15 cellular contexts compared by ENCODE assay signal in the genomic region with DNA sequence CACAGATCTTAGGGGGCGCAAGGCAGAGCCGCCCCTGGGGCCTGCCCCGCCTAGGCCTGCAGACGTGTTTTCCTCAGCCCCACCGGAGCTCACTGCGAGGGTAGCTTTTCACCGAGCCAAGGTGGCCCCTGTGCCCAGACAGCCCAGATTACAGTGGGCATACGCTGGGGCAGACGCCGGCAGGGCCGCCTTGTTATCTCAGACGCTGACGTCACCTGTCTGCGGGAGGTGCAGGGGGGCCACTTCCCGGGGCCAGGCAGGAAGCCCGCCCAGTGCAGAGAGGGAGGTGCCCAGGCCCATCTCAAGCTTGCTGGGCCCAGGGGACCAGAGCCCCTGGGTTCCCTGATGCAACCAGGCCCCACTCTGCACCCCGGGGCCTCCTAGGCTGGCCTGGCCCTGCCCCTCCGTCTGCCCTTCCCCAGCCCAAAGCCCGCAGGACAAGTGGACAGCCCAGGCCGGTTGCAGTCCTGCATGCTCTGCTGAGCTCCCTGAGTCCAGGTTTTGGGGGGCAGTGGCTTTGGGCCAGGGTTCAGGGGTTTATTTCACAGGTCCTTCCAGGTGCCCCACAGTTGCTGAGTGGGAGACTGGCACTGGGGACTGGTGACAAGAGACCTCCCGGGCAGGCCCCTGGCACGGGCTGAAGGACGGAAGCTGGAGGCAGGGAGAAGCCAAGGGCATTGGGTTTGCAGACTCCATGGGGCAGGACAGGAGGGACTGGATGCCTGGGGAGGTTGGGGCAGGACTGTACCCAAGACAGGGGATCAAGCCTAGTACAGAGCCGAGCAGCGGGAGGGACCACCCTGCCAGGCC. TPM values are rescaled to one million over a fixed set of nuclear protein-coding genes. Genes with fewer than 3 reads are reported as not detected.
DNase-seq lines count a peak whose midpoint lies in the region; ATAC-seq, FAIRE-seq and TF ChIP-seq lines count a peak whose summit lies in the region.
"Had no signal": no experiment of that assay in that cellular context is flagged by ENCODE, and none has a peak within 500 bp of the region (broad histone marks: within the 10 kb centered on the region; RNA-seq: fewer than 3 reads in every experiment).

No MANE protein-coding gene starts in this region.

- H2AFZ ChIP-seq in H1 (ENCODE audit: low read length), result no peak overlapping the region

- H4K5ac ChIP-seq in H1 (ENCODE audit: insufficient read length, low read depth, low read length), result no peak overlapping the region

- no peak for TF ChIP-seq POLR2A in H1 (IDR thresholded peaks at IDR 0.05; ENCODE audit: control extremely low read depth in 1 of 2, low read depth in 2 of 2, low read length in 2 of 2)

- no peaks in the 10 kb centered on the region for H3K79me2 ChIP-seq in H1 (ENCODE audit: control insufficient read depth in 1 of 2, insufficient read depth in 2 of 2, low read length in 2 of 2)

- H3K56ac ChIP-seq in H1 (replicated peaks; ENCODE audit: insufficient read length, low read depth, low read length), result no peak overlapping the region

- no peak for TF ChIP-seq RAD21 in H1 (IDR thresholded peaks at IDR 0.05 in 1 of 2, conservative IDR thresholded peaks at IDR 0.05 in 1 of 2; ENCODE audit: low read depth in 2 of 2, low read length in 2 of 2)

- H3K27ac ChIP-seq in H1 (ENCODE audit: low read depth, low read length), result no peak overlapping the region
- H3K27ac ChIP-seq: cardiac muscle cell, thoracic aorta had no signal

- FAIRE-seq in H1 (lab: Jason Lieb, UNC) (no peak), urothelium cell line (lab: Jason Lieb, UNC) (no peak)
- FAIRE-seq: TTC549 had no signal

- CTCF ChIA-PET in H1 (lab: Charles Lee; ENCODE audit: partially characterized antibody), result interaction anchor here (0.9 to 8.3 kb wide), 10 partner anchors 9 to 448 kb away, joined by 3 to 80 read pairs (median 4); no protein-coding TSS in a partner anchor

- no peak overlapping the region for H3K4me2 ChIP-seq in H1 (ENCODE audit: insufficient read depth in 1 of 2, low read depth in 2 of 2, low read length in 2 of 2)

- no peak overlapping the region for H3K9ac ChIP-seq in H1 (replicated peaks in 1 of 4; ENCODE audit: extremely low read depth in 1 of 4, low read depth in 3 of 4, low read length in 3 of 4)

- 0 out of 2 replicates have a peak overlapping the region, but pooled peaks have one; percentile 60 for H2BK5ac ChIP-seq in H1 (ENCODE audit: low read depth, low read length)

- no peaks in the 10 kb centered on the region; a peak in 1 of 7 replicates for H3K27me3 ChIP-seq in H1 (replicated peaks in 1 of 4; ENCODE audit: control insufficient read depth in 3 of 4, extremely low read depth in 1 of 4, insufficient read depth in 3 of 4, low read length in 3 of 4)
- H3K27me3 ChIP-seq: cardiac muscle cell had no signal

- H3K4ac ChIP-seq in H1 (replicated peaks; ENCODE audit: insufficient read length, low read depth, low read length), result no peak overlapping the region

- TF ChIP-seq CTCF in H1 (IDR thresholded peaks at IDR 0.05; ENCODE audit: control extremely low read depth in 1 of 3, insufficient read depth in 1 of 3, low read depth in 1 of 3, low read length in 3 of 3), result no peak

- H2BK15ac ChIP-seq in H1 (ENCODE audit: low read length), result peak overlapping the region; percentile 88; the same call in 1 of the 2 replicates

- H3K27me3 Mint-ChIP-seq in activated naive CD8-positive, alpha-beta T cell treated with anti-CD3 and anti-CD28 coated beads for 36 hours, result no peaks in the 10 kb centered on the region
- H3K27me3 Mint-ChIP-seq in activated naive CD8-positive, alpha-beta T cell treated with anti-CD3 and anti-CD28 coated beads, Interleukin-2, amount 50 U/mL, for 24 hours, result peaks cover 10% of the 10 kb centered on the region

- no peak overlapping the region for H4K91ac ChIP-seq in H1 (replicated peaks; ENCODE audit: insufficient read length, low read length)

- no peak overlapping the region for H3K4me3 Mint-ChIP-seq in activated naive CD8-positive, alpha-beta T cell treated with anti-CD3 and anti-CD28 coated beads for 36 hours
- H3K4me3 Mint-ChIP-seq in activated naive CD8-positive, alpha-beta T cell treated with anti-CD3 and anti-CD28 coated beads, Interleukin-2, amount 50 U/mL, for 24 hours, result no peak overlapping the region
- H3K4me3 Mint-ChIP-seq: activated T-cell treated with anti-CD3 and anti-CD28 coated beads, Interleukin-2, amount 50 U/mL, for 4 hours; IgD-negative memory B cell had no signal

- POLR2A ChIA-PET in H1 (lab: Charles Lee; ENCODE audit: partially characterized antibody), result no interaction called here

- no peak overlapping the region for H3K27ac Mint-ChIP-seq in activated naive CD8-positive, alpha-beta T cell treated with anti-CD3 and anti-CD28 coated beads for 36 hours
- H3K27ac Mint-ChIP-seq in activated naive CD8-positive, alpha-beta T cell treated with anti-CD3 and anti-CD28 coated beads, Interleukin-2, amount 50 U/mL, for 24 hours, result no peak overlapping the region
- H3K27ac Mint-ChIP-seq: IgD-negative memory B cell, progenitor cell of endocrine pancreas had no signal

- no peaks in the 10 kb centered on the region for H3K9me3 Mint-ChIP-seq in activated naive CD8-positive, alpha-beta T cell treated with anti-CD3 and anti-CD28 coated beads for 36 hours
- no peaks in the 10 kb centered on the region for H3K9me3 Mint-ChIP-seq in activated naive CD8-positive, alpha-beta T cell treated with anti-CD3 and anti-CD28 coated beads, Interleukin-2, amount 50 U/mL, for 24 hours
- H3K9me3 Mint-ChIP-seq: activated T-cell treated with anti-CD3 and anti-CD28 coated beads, Interleukin-2, amount 50 U/mL, for 4 hours had no signal

- H3K9me3 ChIP-seq in H1 (ENCODE audit: insufficient read depth in 2 of 2, low read depth in 1 of 2, low read length in 1 of 2), result no peaks in the 10 kb centered on the region
- H3K9me3 ChIP-seq: esophagus squamous epithelium, thoracic aorta had no signal

- peaks cover 0 to 35% (median 23%) of the 10 kb centered on the region in 4 experiments; a peak in 6 of 7 replicates for H3K4me1 ChIP-seq in H1 (replicated peaks in 1 of 4; ENCODE audit: control insufficient read depth in 3 of 4, insufficient read depth in 4 of 4, low read length in 3 of 4)

- WGBS in H1 (ENCODE audit: extremely low coverage in 1 of 2, insufficient coverage in 1 of 2, insufficient read length in 1 of 2, insufficient replicate concordance in 2 of 2, low coverage in 1 of 2, low lambda C conversion rate in 2 of 2, missing lambda C conversion rate in 1 of 2), 2 experiments, result 88% methylated on average over 19 of the region's 25 CpGs; no CpG with 5 or more reads in 1 of the 2 experiments

- H3K4me1 Mint-ChIP-seq in activated naive CD8-positive, alpha-beta T cell treated with anti-CD3 and anti-CD28 coated beads for 36 hours, result peaks cover 2% of the 10 kb centered on the region
- no peaks in the 10 kb centered on the region for H3K4me1 Mint-ChIP-seq in activated naive CD8-positive, alpha-beta T cell treated with anti-CD3 and anti-CD28 coated beads, Interleukin-2, amount 50 U/mL, for 24 hours
- H3K4me1 Mint-ChIP-seq: IgD-negative memory B cell had no signal

- H3K36me3 Mint-ChIP-seq in activated naive CD8-positive, alpha-beta T cell treated with anti-CD3 and anti-CD28 coated beads for 36 hours, result no peaks in the 10 kb centered on the region
- H3K36me3 Mint-ChIP-seq in activated naive CD8-positive, alpha-beta T cell treated with anti-CD3 and anti-CD28 coated beads, Interleukin-2, amount 50 U/mL, for 24 hours (ENCODE audit: low read depth), result no peaks in the 10 kb centered on the region
- H3K36me3 Mint-ChIP-seq: IgD-negative memory B cell had no signal

- peak overlapping the region; percentile 36; the same call in 1 of the 2 replicates for H4K8ac ChIP-seq in H1 (ENCODE audit: extremely low read depth, insufficient read depth, low read length)

- H2BK20ac ChIP-seq in H1 (ENCODE audit: low read length), result no peak overlapping the region

- DNase-seq in activated naive CD8-positive, alpha-beta T cell treated with anti-CD3 and anti-CD28 coated beads for 36 hours, result peak; percentile 23
- DNase-seq in activated naive CD8-positive, alpha-beta T cell treated with anti-CD3 and anti-CD28 coated beads, Interleukin-2, amount 50 U/mL, for 24 hours, result no peak
- no peak for DNase-seq in H1 (ENCODE audit: low read depth in 1 of 2, low spot score in 2 of 2)
- DNase-seq in mesenteric fat pad (ENCODE audit: low spot score), result peak; percentile 87
- DNase-seq in stimulated activated naive CD4-positive, alpha-beta T cell treated with Interleukin-2 at 50 U/mL for 16 hours (lab: John Stamatoyannopoulos, UW), result no peak
- DNase-seq in occipital lobe (lab: John Stamatoyannopoulos, UW), result no peak
- no peak for DNase-seq in urothelium cell line (ENCODE audit: low spot score)
- no peak for DNase-seq in stimulated activated naive CD4-positive, alpha-beta T cell (lab: John Stamatoyannopoulos, UW)
- DNase-seq: activated T-cell treated with anti-CD3 and anti-CD28 coated beads, Interleukin-2, amount 50 U/mL, for 4 hours; esophagus squamous epithelium had no signal

- no peak overlapping the region for H2BK120ac ChIP-seq in H1 (replicated peaks; ENCODE audit: low read depth, low read length)

- H3K14ac ChIP-seq in H1 (ENCODE audit: insufficient read length), result no peak overlapping the region

- H2AK5ac ChIP-seq in H1 (ENCODE audit: low read depth, low read length), result no peak overlapping the region

- no peak overlapping the region for H3K18ac ChIP-seq in H1 (ENCODE audit: extremely low read depth, low read length)

- H3K23me2 ChIP-seq in H1 (ENCODE audit: low read depth, low read length), result peaks cover 5% of the 10 kb centered on the region; the same call in 1 of the 2 replicates

- no peaks in the 10 kb centered on the region for H3K79me1 ChIP-seq in H1 (ENCODE audit: low read depth, low read length)

- H3K4me3 ChIP-seq in H1 (ENCODE audit: extremely low read depth in 1 of 4, insufficient read depth in 2 of 4, low read depth in 3 of 4, low read length in 4 of 4), result no peak overlapping the region
- H3K4me3 ChIP-seq: cardiac muscle cell, esophagus squamous epithelium, thoracic aorta had no signal

- no peaks in the 10 kb centered on the region for H3K36me3 ChIP-seq in H1 (ENCODE audit: control insufficient read depth in 2 of 4, insufficient read depth in 4 of 4, low read length in 3 of 4)
- H3K36me3 ChIP-seq: cardiac muscle cell, esophagus squamous epithelium, thoracic aorta had no signal

- H4K20me1 ChIP-seq in H1 (replicated peaks in 1 of 2; ENCODE audit: control insufficient read depth in 1 of 2, insufficient read depth in 2 of 2, low read length in 2 of 2), result peaks cover 0 to 1% of the 10 kb centered on the region in 2 experiments

- H2BK12ac ChIP-seq in H1 (ENCODE audit: low read depth, low read length), result peak overlapping the region; percentile 84; the same call in 1 of the 2 replicates

- no peak for TF ChIP-seq EP300 in H1 (IDR thresholded peaks at IDR 0.05; ENCODE audit: borderline replicate concordance in 1 of 2, low read depth in 2 of 2, low read length in 2 of 2)

- no peak for ATAC-seq in activated naive CD8-positive, alpha-beta T cell treated with anti-CD3 and anti-CD28 coated beads, Interleukin-2, amount 50 U/mL, for 24 hours

- no peak overlapping the region for H3K23ac ChIP-seq in H1 (ENCODE audit: insufficient read length)

RNA-seq across cellular contexts. Expression of gene IGF2, which starts 38.6 kb away (rescaled TPM):
- under 1 TPM; 0.06 to 0.08 TPM for total RNA-seq in activated naive CD8-positive, alpha-beta T cell treated with anti-CD3 and anti-CD28 coated beads for 36 hours
- 1.3 and 1.5 TPM in 2 replicates for total RNA-seq in H1 (2021; fragmentation: NEBNext Ultra II Directional; extraction: Animal tissue kit (Norgen Biotek cat#: 25700))
- 0.74 and 2.0 TPM in 2 replicates for polyA plus RNA-seq in H1 (2011; rRNA removed)
- 1.1 TPM for polyA plus RNA-seq in H1 (2011; cell fraction: cytosol; rRNA removed)
- polyA plus RNA-seq in H1 (2011; cell fraction: nucleus; rRNA removed), result 0.37 TPM
- 1.6 to 3.2 TPM (median 2.7 TPM) in 4 replicates for polyA plus RNA-seq in H1 (2012, experiment 1 of 2)
- polyA plus RNA-seq in H1 (2012, experiment 2 of 2), result 1.00 TPM
- 2.0 TPM for polyA plus RNA-seq in H1 (2013, experiment 1 of 2)
- 2.6 TPM for polyA plus RNA-seq in H1 (2013, experiment 2 of 2)
- polyA minus RNA-seq in H1 (2011; rRNA and poly(A)+ RNA removed), result 0.20 and 0.57 TPM in 2 replicates
- polyA minus RNA-seq in H1 (2011; cell fraction: cytosol; rRNA and poly(A)+ RNA removed), result 0.88 TPM
- 0.70 TPM for polyA minus RNA-seq in H1 (2011; cell fraction: nucleus; rRNA and poly(A)+ RNA removed)
- total RNA-seq in mesenteric fat pad (148 TPM), occipital lobe (25.6 TPM)
- polyA plus RNA-seq: IgD-negative memory B cell had no signal

Comparison
In these comparisons a context has a peak if more than half of its experiments do, and no peak if none do; other contexts are left out.
1. DNase-seq: peak in activated naive CD8-positive, alpha-beta T cell treated with anti-CD3 and anti-CD28 coated beads for 36 hours (single experiment) and mesenteric fat pad (single experiment); none in activated naive CD8-positive, alpha-beta T cell treated with anti-CD3 and anti-CD28 coated beads, Interleukin-2, amount 50 U/mL, for 24 hours (single experiment), H1 (0 of 2), stimulated activated naive CD4-positive, alpha-beta T cell treated with Interleukin-2 at 50 U/mL for 16 hours (single experiment), occipital lobe (single experiment), urothelium cell line (single experiment) and stimulated activated naive CD4-positive, alpha-beta T cell (0 of 6).
2. RNA of gene IGF2, which starts 38.6 kb away (total RNA-seq): 148 TPM in mesenteric fat pad (single experiment) and 25.6 TPM in occipital lobe (single experiment); 1.3 to 1.5 TPM in H1 and 0.06 to 0.08 TPM in activated naive CD8-positive, alpha-beta T cell treated with anti-CD3 and anti-CD28 coated beads for 36 hours; every median in the first group is over 10 times any median in the second.